14 cellular contexts compared by ENCODE assay signal in the genomic region with DNA sequence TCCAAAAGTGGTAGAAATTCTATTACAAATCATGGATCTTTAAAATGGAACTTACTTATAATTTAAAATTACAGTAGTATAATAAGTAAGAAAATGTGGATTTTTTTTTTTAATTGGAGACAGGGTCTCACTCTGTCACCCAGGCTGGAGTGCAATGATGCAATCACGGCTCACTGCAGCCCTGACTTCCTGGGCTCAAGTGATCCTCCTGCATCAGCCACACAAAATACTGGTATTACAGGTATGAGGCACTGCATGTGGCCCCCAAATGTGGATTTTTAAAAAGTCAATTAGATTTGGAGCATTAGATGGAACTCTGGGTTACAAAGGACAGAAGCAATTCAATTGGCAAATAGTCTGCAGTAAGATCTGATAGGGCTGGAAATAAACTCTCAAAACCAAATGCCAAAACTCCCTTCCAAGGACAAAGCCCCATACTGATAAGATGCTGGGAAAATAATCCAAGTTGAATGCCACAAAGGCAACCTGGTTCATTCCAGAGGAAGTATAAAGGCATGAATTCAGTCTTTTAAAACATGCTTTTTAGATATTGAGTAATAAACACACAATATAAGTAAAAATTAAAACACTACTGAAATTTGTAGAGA.
DNase-seq lines count a peak whose midpoint lies in the region; ATAC-seq and TF ChIP-seq lines count a peak whose summit lies in the region.
"Had no signal": no experiment of that assay in that cellular context is flagged by ENCODE, and none has a peak within 500 bp of the region (broad histone marks: within the 10 kb centered on the region; RNA-seq: fewer than 3 reads in every experiment).

No MANE protein-coding gene starts in this region.

- peak; percentile 51 to 77 for ATAC-seq in right cardiac atrium
- ATAC-seq in left lung: peak; percentile 80
- ATAC-seq: GM23338 had no signal

- no peaks in the 10 kb centered on the region for H3K27me3 Mint-ChIP-seq in CD14-positive monocyte (ENCODE audit: low read depth in 3 of 3)
- H3K27me3 Mint-ChIP-seq: CD4-positive, alpha-beta T cell had no signal

- no peak overlapping the region for H3K4me3 Mint-ChIP-seq in CD14-positive monocyte
- H3K4me3 Mint-ChIP-seq: CD4-positive, alpha-beta T cell; GM23338 had no signal

- H3K4me1 Mint-ChIP-seq in CD14-positive monocyte: no peaks in the 10 kb centered on the region
- H3K4me1 Mint-ChIP-seq: GM23338 had no signal

- no peaks in the 10 kb centered on the region for H3K4me1 ChIP-seq in right cardiac atrium (ENCODE audit: control insufficient read depth, insufficient read depth, low read length)
- H3K4me1 ChIP-seq in SJSA1 (replicated peaks): peaks cover 5% of the 10 kb centered on the region
- no peaks in the 10 kb centered on the region for H3K4me1 ChIP-seq in left lung
- H3K4me1 ChIP-seq: BE2C, Caco-2 had no signal

- H3K9me3 Mint-ChIP-seq in CD14-positive monocyte: peaks cover 2 to 24% (median 7%) of the 10 kb centered on the region in 7 donors

- no peak overlapping the region for H3K27ac ChIP-seq in right cardiac atrium (ENCODE audit: low read length)
- H3K27ac ChIP-seq in SJSA1: peak overlapping the region; percentile 15; the same call in 1 of the 2 replicates
- H3K27ac ChIP-seq in left lung: peak overlapping the region in 1 of 2 donors; percentile 4

- H3K9me3 ChIP-seq in right cardiac atrium (ENCODE audit: control insufficient read depth, low read length) (no peaks in the 10 kb centered on the region), SJSA1 (replicated peaks) (no peaks in the 10 kb centered on the region), left lung (peaks cover 0 to 17% of the 10 kb centered on the region in 2 donors)
- H3K9me3 ChIP-seq: BE2C had no signal

- TF ChIP-seq CTCF in left lung (IDR thresholded peaks at IDR 0.05): no peak
- no peak for TF ChIP-seq CTCF in CD14-positive monocyte (IDR thresholded peaks at IDR 0.05)

- H3K4me3 ChIP-seq in right cardiac atrium (ENCODE audit: low read length): no peak overlapping the region
- no peak overlapping the region for H3K4me3 ChIP-seq in SJSA1
- H3K4me3 ChIP-seq in left lung: no peak overlapping the region
- H3K4me3 ChIP-seq: GM23338 had no signal

- WGBS in right cardiac atrium: 64% methylated on average over 1 of the region's 1 CpG

- no peak for DNase-seq in right cardiac atrium
- DNase-seq in cardiac septum (ENCODE audit: low spot score): no peak
- no peak for DNase-seq in SJSA1 (ENCODE audit: low read depth in 1 of 2, low spot score in 2 of 2)
- DNase-seq in left lung: no peak
- DNase-seq in ecto neural progenitor cell (ENCODE audit: low spot score): no peak
- DNase-seq in CD14-positive monocyte (ENCODE audit: low spot score): no peak
- DNase-seq: ACHN; BE2C; C1 segment of cervical spinal cord; Caco-2; CD4-positive, alpha-beta T cell; HCEC 1CT; IMR-90 had no signal

- intact Hi-C loops in right cardiac atrium (cut with DNase I): no loop called here
- intact Hi-C loops in cardiac septum (cut with DNase I): no loop called here
- intact Hi-C loops in left lung (cut with DNase I): no loop called here
- intact Hi-C loops in CD14-positive monocyte (cut with micrococcal nuclease): no loop called here

- no peaks in the 10 kb centered on the region for H3K36me3 ChIP-seq in SJSA1
- no peaks in the 10 kb centered on the region for H3K36me3 ChIP-seq in left lung
- H3K36me3 ChIP-seq: BE2C had no signal

- no peak overlapping the region for H3K27ac Mint-ChIP-seq in CD14-positive monocyte
- H3K27ac Mint-ChIP-seq: CD4-positive, alpha-beta T cell; GM23338 had no signal

- H3K27me3 ChIP-seq in right cardiac atrium (ENCODE audit: control insufficient read depth, insufficient read depth) (no peaks in the 10 kb centered on the region), SJSA1 (replicated peaks) (no peaks in the 10 kb centered on the region), left lung (no peaks in the 10 kb centered on the region)
- H3K27me3 ChIP-seq: BE2C had no signal

- H3K36me3 Mint-ChIP-seq in CD14-positive monocyte: no peaks in the 10 kb centered on the region
